ENCODE assay signal across 1 cellular context in genomic region chr4:48938831-48939230, GRCh38.
TF ChIP-seq lines count a peak whose summit lies in the region.

No MANE protein-coding gene starts in this region.

TF ChIP-seq in K562, 482 proteins besides CTCF, POLR2A, EP300 and RAD21:
- TF ChIP-seq ZNF24 (IDR thresholded peaks at IDR 0.05) = 0 out of 2 replicates have a peak, but pooled peaks have one; percentile 19
- no peak for TF ChIP-seq ZNF511 (CRISPR knock-in tag; IDR thresholded peaks at IDR 0.05)
